In genomic region chrX:139207655-139208054, GRCh38 we compare ENCODE assay signal across 8 cellular contexts.
"Had no signal": no experiment of that assay in that cellular context is flagged by ENCODE, and none has a peak within 500 bp of the region (broad histone marks: within the 10 kb centered on the region; RNA-seq: fewer than 3 reads in every experiment).

No MANE protein-coding gene starts in this region.

- ATAC-seq: GM12878 had no signal

- DNase-seq: GDM1, GF-D8 had no signal

- FAIRE-seq: G401.6, GM12878, GM12891, GM12892, GM18507, GM19239 had no signal

- H3K4me3 ChIP-seq: GM12878 had no signal
